In the genomic region with DNA sequence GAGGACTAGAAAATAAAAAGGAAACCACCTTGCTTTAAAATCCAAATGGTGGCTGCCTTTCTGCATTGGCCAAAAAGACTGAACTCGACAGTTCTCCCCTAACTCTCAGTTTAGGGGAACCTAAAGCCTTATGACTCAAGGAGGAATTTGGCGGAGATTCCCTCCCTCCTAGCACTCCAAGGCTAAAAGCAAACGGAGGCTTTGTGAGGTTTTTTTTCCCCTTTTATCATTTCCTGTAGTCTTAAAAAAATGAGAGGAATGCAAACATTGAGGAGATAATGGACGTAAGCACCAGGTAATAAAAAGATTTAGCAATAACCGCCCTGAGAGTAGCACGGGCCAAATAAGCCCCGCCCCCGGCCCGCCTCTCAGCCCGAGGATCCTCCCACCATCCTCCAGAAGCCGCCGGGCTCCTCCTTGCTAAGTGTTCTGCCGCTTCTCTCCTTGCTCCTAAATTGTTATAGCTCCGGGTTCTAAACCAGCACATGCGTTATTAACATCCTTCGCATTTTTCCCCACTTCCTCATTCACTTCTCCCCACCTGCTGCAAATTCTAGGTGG, we compare ENCODE assay signal across 1 cellular context.
TF ChIP-seq lines count a peak whose summit lies in the region.

No MANE protein-coding gene starts in this region.

TF ChIP-seq in GM23338, 12 proteins besides CTCF, POLR2A, EP300 and RAD21:
- TF ChIP-seq, protein P1, sequence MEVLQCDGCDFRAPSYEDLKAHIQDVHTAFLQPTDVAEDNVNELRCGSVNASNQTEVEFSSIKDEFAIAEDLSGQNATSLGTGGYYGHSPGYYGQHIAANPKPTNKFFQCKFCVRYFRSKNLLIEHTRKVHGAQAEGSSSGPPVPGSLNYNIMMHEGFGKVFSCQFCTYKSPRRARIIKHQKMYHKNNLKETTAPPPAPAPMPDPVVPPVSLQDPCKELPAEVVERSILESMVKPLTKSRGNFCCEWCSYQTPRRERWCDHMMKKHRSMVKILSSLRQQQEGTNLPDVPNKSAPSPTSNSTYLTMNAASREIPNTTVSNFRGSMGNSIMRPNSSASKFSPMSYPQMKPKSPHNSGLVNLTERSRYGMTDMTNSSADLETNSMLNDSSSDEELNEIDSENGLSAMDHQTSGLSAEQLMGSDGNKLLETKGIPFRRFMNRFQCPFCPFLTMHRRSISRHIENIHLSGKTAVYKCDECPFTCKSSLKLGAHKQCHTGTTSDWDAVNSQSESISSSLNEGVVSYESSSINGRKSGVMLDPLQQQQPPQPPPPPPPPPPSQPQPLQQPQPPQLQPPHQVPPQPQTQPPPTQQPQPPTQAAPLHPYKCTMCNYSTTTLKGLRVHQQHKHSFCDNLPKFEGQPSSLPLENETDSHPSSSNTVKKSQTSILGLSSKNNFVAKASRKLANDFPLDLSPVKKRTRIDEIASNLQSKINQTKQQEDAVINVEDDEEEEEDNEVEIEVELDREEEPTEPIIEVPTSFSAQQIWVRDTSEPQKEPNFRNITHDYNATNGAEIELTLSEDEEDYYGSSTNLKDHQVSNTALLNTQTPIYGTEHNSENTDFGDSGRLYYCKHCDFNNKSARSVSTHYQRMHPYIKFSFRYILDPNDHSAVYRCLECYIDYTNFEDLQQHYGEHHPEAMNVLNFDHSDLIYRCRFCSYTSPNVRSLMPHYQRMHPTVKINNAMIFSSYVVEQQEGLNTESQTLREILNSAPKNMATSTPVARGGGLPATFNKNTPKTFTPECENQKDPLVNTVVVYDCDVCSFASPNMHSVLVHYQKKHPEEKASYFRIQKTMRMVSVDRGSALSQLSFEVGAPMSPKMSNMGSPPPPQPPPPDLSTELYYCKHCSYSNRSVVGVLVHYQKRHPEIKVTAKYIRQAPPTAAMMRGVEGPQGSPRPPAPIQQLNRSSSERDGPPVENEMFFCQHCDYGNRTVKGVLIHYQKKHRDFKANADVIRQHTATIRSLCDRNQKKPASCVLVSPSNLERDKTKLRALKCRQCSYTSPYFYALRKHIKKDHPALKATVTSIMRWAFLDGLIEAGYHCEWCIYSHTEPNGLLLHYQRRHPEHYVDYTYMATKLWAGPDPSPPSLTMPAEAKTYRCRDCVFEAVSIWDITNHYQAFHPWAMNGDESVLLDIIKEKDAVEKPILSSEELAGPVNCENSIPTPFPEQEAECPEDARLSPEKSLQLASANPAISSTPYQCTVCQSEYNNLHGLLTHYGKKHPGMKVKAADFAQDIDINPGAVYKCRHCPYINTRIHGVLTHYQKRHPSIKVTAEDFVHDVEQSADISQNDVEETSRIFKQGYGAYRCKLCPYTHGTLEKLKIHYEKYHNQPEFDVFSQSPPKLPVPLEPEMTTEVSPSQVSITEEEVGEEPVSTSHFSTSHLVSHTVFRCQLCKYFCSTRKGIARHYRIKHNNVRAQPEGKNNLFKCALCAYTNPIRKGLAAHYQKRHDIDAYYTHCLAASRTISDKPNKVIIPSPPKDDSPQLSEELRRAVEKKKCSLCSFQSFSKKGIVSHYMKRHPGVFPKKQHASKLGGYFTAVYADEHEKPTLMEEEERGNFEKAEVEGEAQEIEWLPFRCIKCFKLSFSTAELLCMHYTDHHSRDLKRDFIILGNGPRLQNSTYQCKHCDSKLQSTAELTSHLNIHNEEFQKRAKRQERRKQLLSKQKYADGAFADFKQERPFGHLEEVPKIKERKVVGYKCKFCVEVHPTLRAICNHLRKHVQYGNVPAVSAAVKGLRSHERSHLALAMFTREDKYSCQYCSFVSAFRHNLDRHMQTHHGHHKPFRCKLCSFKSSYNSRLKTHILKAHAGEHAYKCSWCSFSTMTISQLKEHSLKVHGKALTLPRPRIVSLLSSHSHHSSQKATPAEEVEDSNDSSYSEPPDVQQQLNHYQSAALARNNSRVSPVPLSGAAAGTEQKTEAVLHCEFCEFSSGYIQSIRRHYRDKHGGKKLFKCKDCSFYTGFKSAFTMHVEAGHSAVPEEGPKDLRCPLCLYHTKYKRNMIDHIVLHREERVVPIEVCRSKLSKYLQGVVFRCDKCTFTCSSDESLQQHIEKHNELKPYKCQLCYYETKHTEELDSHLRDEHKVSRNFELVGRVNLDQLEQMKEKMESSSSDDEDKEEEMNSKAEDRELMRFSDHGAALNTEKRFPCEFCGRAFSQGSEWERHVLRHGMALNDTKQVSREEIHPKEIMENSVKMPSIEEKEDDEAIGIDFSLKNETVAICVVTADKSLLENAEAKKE (CRISPR knock-in tag; IDR thresholded peaks at IDR 0.05): no peak
- TF ChIP-seq, protein P2, sequence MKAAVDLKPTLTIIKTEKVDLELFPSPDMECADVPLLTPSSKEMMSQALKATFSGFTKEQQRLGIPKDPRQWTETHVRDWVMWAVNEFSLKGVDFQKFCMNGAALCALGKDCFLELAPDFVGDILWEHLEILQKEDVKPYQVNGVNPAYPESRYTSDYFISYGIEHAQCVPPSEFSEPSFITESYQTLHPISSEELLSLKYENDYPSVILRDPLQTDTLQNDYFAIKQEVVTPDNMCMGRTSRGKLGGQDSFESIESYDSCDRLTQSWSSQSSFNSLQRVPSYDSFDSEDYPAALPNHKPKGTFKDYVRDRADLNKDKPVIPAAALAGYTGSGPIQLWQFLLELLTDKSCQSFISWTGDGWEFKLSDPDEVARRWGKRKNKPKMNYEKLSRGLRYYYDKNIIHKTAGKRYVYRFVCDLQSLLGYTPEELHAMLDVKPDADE (IDR thresholded peaks at IDR 0.05): no peak
- no peak for TF ChIP-seq CREB1 (CRISPR knock-in tag; IDR thresholded peaks at IDR 0.05; ENCODE audit: low read depth)
